Comparison of ENCODE assay signal across 2 cellular contexts in genomic region chr17:81074440-81074839, GRCh38.
TF ChIP-seq lines count a peak whose summit lies in the region.

No MANE protein-coding gene starts in this region.

TF ChIP-seq in IMR-90, 13 proteins besides CTCF, POLR2A, EP300 and RAD21:
- no peak for TF ChIP-seq MXI1 (IDR thresholded peaks at IDR 0.05; ENCODE audit: borderline replicate concordance, low read depth, low read length)
- TF ChIP-seq MAFK (IDR thresholded peaks at IDR 0.05; ENCODE audit: low read depth, low read length), result no peak
- TF ChIP-seq NFE2L2 (IDR thresholded peaks at IDR 0.05; ENCODE audit: low read depth, low read length), result no peak
- no peak for TF ChIP-seq CEBPB (IDR thresholded peaks at IDR 0.05; ENCODE audit: low read depth, low read length)
- no peak for TF ChIP-seq RFX5 (IDR thresholded peaks at IDR 0.05; ENCODE audit: low read depth, low read length)
- TF ChIP-seq BHLHE40 (IDR thresholded peaks at IDR 0.05; ENCODE audit: low read depth, low read length), result no peak
- TF ChIP-seq, protein P1, sequence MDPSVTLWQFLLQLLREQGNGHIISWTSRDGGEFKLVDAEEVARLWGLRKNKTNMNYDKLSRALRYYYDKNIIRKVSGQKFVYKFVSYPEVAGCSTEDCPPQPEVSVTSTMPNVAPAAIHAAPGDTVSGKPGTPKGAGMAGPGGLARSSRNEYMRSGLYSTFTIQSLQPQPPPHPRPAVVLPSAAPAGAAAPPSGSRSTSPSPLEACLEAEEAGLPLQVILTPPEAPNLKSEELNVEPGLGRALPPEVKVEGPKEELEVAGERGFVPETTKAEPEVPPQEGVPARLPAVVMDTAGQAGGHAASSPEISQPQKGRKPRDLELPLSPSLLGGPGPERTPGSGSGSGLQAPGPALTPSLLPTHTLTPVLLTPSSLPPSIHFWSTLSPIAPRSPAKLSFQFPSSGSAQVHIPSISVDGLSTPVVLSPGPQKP (IDR thresholded peaks at IDR 0.05; ENCODE audit: borderline replicate concordance, low read depth, low read length), result no peak

TF ChIP-seq in GM12878, 131 proteins besides CTCF, POLR2A, EP300 and RAD21:
- TF ChIP-seq BCL3 (IDR thresholded peaks at IDR 0.05; ENCODE audit: borderline replicate concordance, insufficient read depth, low read depth, low read length, poor library complexity, severe bottlenecking) (peak; percentile 35), USF1 (IDR thresholded peaks at IDR 0.05; ENCODE audit: borderline replicate concordance, extremely low read length, insufficient read depth, low read depth, low read length) (no peak)
